In the genomic region with DNA sequence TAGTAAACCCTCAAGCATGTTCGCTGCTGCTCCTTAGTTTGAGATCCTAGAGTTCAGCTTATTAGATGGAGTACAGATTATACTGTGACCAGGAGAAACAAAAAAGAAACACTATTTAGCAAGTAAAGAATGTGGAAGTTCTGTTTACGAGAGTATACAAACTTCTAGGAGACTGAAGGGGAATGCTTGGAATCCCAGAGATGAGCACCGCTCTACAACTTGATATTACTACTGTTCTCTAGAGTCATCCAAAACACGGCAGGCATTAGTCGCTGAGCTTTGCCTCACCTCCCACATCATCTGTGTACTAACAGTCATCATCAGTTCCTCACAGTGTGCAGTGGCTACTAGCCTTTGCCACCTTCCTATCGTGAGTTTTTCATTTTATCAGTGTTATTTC, we compare ENCODE assay signal across 21 cellular contexts.
DNase-seq lines count a peak whose midpoint lies in the region; ATAC-seq and TF ChIP-seq lines count a peak whose summit lies in the region.
"Had no signal": no experiment of that assay in that cellular context is flagged by ENCODE, and none has a peak within 500 bp of the region (broad histone marks: within the 10 kb centered on the region; RNA-seq: fewer than 3 reads in every experiment).

No MANE protein-coding gene starts in this region.

- WGBS in trophoblast cell (ENCODE audit: extremely low coverage, insufficient coverage, insufficient read length): no CpG with 5 or more reads among the region's 6 CpGs

- no peak overlapping the region for H3K18ac ChIP-seq in trophoblast cell (ENCODE audit: low read length)

- H3K23ac ChIP-seq in trophoblast cell (ENCODE audit: low read length): no peak overlapping the region

- no peak overlapping the region for H2BK120ac ChIP-seq in trophoblast cell (ENCODE audit: insufficient read depth, low read length, poor library complexity)

- H3K36me3 ChIP-seq in PC-3 (ENCODE audit: low read depth, low read length) (no peaks in the 10 kb centered on the region), trophoblast cell (ENCODE audit: control insufficient read depth in 1 of 2, insufficient read depth in 2 of 2, low read length in 2 of 2) (peaks cover 6% of the 10 kb centered on the region in 2 experiments)
- H3K36me3 ChIP-seq: Peyer's patch had no signal

- peak; percentile 66 for DNase-seq in EH (ENCODE audit: low read depth)
- no peak for DNase-seq in PC-3
- DNase-seq in islet precursor cell: peak; percentile 68
- peak; percentile 64 to 93 for DNase-seq in trophoblast cell
- no peak for DNase-seq in activated CD8-positive, alpha-beta memory T cell treated with anti-CD3 and anti-CD28 coated beads for 24 hours
- DNase-seq: 8988T; C1 segment of cervical spinal cord; CD8-positive, alpha-beta T cell; H9; NCI-H1105 treated with DMSO at 0.1 percent for 48 hours; NCI-H1694; NCI-H2081; NCI-H2171; NCI-H524 treated with DMSO at 0.1 percent for 48 hours; NCI-H82; Peyer's patch; SJCRH30 had no signal

- TSS peak; percentile 12 for BruUV-seq in PC-3 (replicated peaks; lab: Mats Ljungman, UMichigan)

- H2BK5ac ChIP-seq in trophoblast cell (ENCODE audit: low read depth, low read length, poor library complexity): no peak overlapping the region

- no peak overlapping the region for H3K4me3 ChIP-seq in PC-3 (ENCODE audit: low read length)
- no peak overlapping the region for H3K4me3 ChIP-seq in trophoblast cell (ENCODE audit: low read depth, low read length)
- H3K4me3 ChIP-seq: GM12878, Peyer's patch, SJCRH30 had no signal

- no peak overlapping the region for H2AFZ ChIP-seq in PC-3 (ENCODE audit: low read length)
- no peak overlapping the region for H2AFZ ChIP-seq in trophoblast cell (ENCODE audit: insufficient read depth, low read length, poor library complexity)

- no peak overlapping the region for H2BK12ac ChIP-seq in trophoblast cell (ENCODE audit: low read length)

- no peak for TF ChIP-seq CTCF in PC-3 (conservative IDR thresholded peaks at IDR 0.05; ENCODE audit: low read depth, low read length)

- no peaks in the 10 kb centered on the region for H3K27me3 ChIP-seq in PC-3 (ENCODE audit: low read length)
- H3K27me3 ChIP-seq in trophoblast cell (ENCODE audit: insufficient read depth, low read length): no peaks in the 10 kb centered on the region
- H3K27me3 ChIP-seq: Peyer's patch, SJCRH30 had no signal

- no peak overlapping the region for H3K4ac ChIP-seq in trophoblast cell (ENCODE audit: low read depth, low read length)

- no peaks in the 10 kb centered on the region for H3K79me2 ChIP-seq in PC-3 (ENCODE audit: low read length)
- H3K79me2 ChIP-seq in trophoblast cell (ENCODE audit: control insufficient read depth, insufficient read depth, low read length, poor library complexity): no peaks in the 10 kb centered on the region

- CTCF ChIA-PET in PC-3 (lab: Charles Lee): no interaction called here

- H3K4me2 ChIP-seq in PC-3 (ENCODE audit: low read length) (no peak overlapping the region), trophoblast cell (ENCODE audit: low read length) (no peak overlapping the region)
- H3K4me2 ChIP-seq: KMS-11 had no signal

- H4K8ac ChIP-seq in trophoblast cell (ENCODE audit: low read depth, low read length): no peak overlapping the region

- POLR2A ChIA-PET in PC-3 (lab: Charles Lee; ENCODE audit: unreplicated experiment): no interaction called here

- no peak overlapping the region for H3K14ac ChIP-seq in trophoblast cell (ENCODE audit: low read length)

- no peak overlapping the region for H4K12ac ChIP-seq in trophoblast cell (ENCODE audit: low read depth, low read length)

- H3K9me2 ChIP-seq in PC-3 (replicated peaks; ENCODE audit: low read length): no peaks in the 10 kb centered on the region

- intact Hi-C loops in PC-3 (cut with micrococcal nuclease): no loop called here

- H4K91ac ChIP-seq in trophoblast cell (ENCODE audit: low read depth, low read length): no peak overlapping the region

- H3K9ac ChIP-seq in PC-3 (ENCODE audit: low read length) (no peak overlapping the region), trophoblast cell (ENCODE audit: low read length) (no peak overlapping the region)
- H3K9ac ChIP-seq: KMS-11 had no signal

- no peaks in the 10 kb centered on the region for H3K9me3 ChIP-seq in PC-3 (ENCODE audit: low read length)
- H3K9me3 ChIP-seq in trophoblast cell (ENCODE audit: insufficient read depth, low read depth, low read length): no peaks in the 10 kb centered on the region
- H3K9me3 ChIP-seq: Peyer's patch, SJCRH30 had no signal

- H2AK5ac ChIP-seq in trophoblast cell (ENCODE audit: low read length): no peak overlapping the region

- no peaks in the 10 kb centered on the region for H3F3A ChIP-seq in PC-3 (ENCODE audit: low read length, unreplicated experiment)

- peaks cover 4% of the 10 kb centered on the region for H3K79me1 ChIP-seq in trophoblast cell (ENCODE audit: low read length)

- H3K27ac ChIP-seq in PC-3 (ENCODE audit: low read length) (no peak overlapping the region), trophoblast cell (ENCODE audit: low read depth, low read length) (peak overlapping the region; percentile 35)
- H3K27ac ChIP-seq: KMS-11, Peyer's patch, SJCRH30 had no signal

- ATAC-seq in PC-3 (no peak), GM21737 (IDR thresholded peaks at IDR 0.05; ENCODE audit: unreplicated experiment) (no peak), GM21526 (IDR thresholded peaks at IDR 0.05; ENCODE audit: low FRiP score, unreplicated experiment) (no peak)
- ATAC-seq: CD8-positive, alpha-beta T cell; GM12878 had no signal

- H3K4me1 ChIP-seq in PC-3 (ENCODE audit: insufficient read depth, low read length) (peaks cover 14% of the 10 kb centered on the region), trophoblast cell (ENCODE audit: control insufficient read depth in 1 of 2, insufficient read depth in 2 of 2, low read length in 2 of 2) (peaks cover 7 to 11% of the 10 kb centered on the region in 2 experiments)
- H3K4me1 ChIP-seq: Peyer's patch had no signal

- no peaks in the 10 kb centered on the region for H4K20me1 ChIP-seq in PC-3 (ENCODE audit: low read length)

Comparison
In these comparisons a context has a peak if more than half of its experiments do, and no peak if none do; other contexts are left out.
1. DNase-seq: peak in EH (single experiment), islet precursor cell (single experiment) and trophoblast cell (2 of 2); none in PC-3 (single experiment) and activated CD8-positive, alpha-beta memory T cell treated with anti-CD3 and anti-CD28 coated beads for 24 hours (single experiment).